Comparison of ENCODE assay signal across 7 cellular contexts in genomic region chr7:155230169-155230593, GRCh38.
DNase-seq lines count a peak whose midpoint lies in the region; ATAC-seq and FAIRE-seq lines count a peak whose summit lies in the region.

No MANE protein-coding gene starts in this region.

- no peak for ATAC-seq in GM19397 (IDR thresholded peaks at IDR 0.05; ENCODE audit: unreplicated experiment)

- peak; percentile 89 for FAIRE-seq in HTR-8/SVneo (lab: Jason Lieb, UNC)

- DNase-seq in HTR-8/SVneo (ENCODE audit: insufficient read length, low spot score) (peak; percentile 96), brain pericyte (ENCODE audit: low read depth, low spot score) (peak; percentile 67), kidney glomerular epithelial cell (lab: John Stamatoyannopoulos, UW) (peak; percentile 96), substantia nigra (lab: John Stamatoyannopoulos, UW) (peak in 43 of 49 donors; percentile 7 to 87 (median 63)), NCI-H146 treated with DMSO at 0.1 percent for 48 hours (lab: John Stamatoyannopoulos, UW; ENCODE audit: unreplicated experiment) (no peak), AML-193 (lab: John Stamatoyannopoulos, UW) (no peak)

- H3K27ac ChIP-seq in substantia nigra (ENCODE audit: low read depth, low read length, poor library complexity, severe bottlenecking) = peak overlapping the region; percentile 55

Comparison
In these comparisons a context has a peak if more than half of its experiments do, and no peak if none do; other contexts are left out.
1. DNase-seq: peak in HTR-8/SVneo (single experiment), brain pericyte (single experiment), kidney glomerular epithelial cell (single experiment) and substantia nigra (43 of 49); none in NCI-H146 treated with DMSO at 0.1 percent for 48 hours (single experiment) and AML-193 (0 of 2).